In the genomic region with DNA sequence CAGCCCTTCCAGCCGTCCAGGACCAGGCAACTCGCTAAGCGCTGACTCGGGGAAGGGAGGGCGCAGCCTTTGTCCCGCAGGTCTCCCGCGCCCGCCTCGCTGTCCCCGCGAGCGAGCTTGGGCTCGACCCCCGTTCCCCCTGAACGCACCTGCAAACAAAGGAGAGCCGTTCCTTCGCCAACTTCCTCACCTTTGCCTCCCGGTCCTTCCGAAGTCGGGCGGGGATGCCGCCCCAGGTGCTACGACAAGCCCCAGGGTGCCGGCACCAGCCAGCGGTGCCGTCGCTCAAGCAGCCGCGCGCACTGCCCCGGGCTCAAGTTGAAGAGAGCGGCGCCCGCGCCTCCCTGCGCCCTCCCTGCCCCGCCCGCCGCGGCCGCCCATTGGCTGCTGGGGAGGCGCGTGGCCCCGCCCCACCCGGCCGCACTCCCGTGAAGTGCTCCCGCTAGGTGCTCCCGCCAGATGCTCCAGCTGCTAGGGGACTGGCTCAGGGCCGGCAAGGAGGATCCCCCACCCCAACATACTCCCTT, we compare ENCODE assay signal across 8 cellular contexts.
DNase-seq lines count a peak whose midpoint lies in the region; TF ChIP-seq lines count a peak whose summit lies in the region.

No MANE protein-coding gene starts in this region.

- no peaks in the 10 kb centered on the region for H3K27me3 ChIP-seq in HUES48 (ENCODE audit: control insufficient read depth, insufficient read depth, low read length)
- no peaks in the 10 kb centered on the region for H3K27me3 ChIP-seq in iPS-15b (ENCODE audit: control insufficient read depth, insufficient read depth, low read length)

- H3K9me3 ChIP-seq in HUES48 (ENCODE audit: control insufficient read depth, insufficient read depth, low read length) (no peaks in the 10 kb centered on the region), SK-N-MC (ENCODE audit: low read depth, low read length) (no peaks in the 10 kb centered on the region), iPS-15b (ENCODE audit: control insufficient read depth, insufficient read depth, low read length) (no peaks in the 10 kb centered on the region)

- TF ChIP-seq CTCF in GM20000 (IDR thresholded peaks at IDR 0.05; ENCODE audit: extremely low read depth, missing control alignments) (no peak), astrocyte of the cerebellum (IDR thresholded peaks at IDR 0.05; ENCODE audit: low read depth, low read length, missing control alignments) (no peak)

- H3K4me3 ChIP-seq in HUES48 (ENCODE audit: low read depth, low read length) (peak overlapping the region; percentile 95), SK-N-MC (peak overlapping the region; percentile 100), astrocyte of the cerebellum (ENCODE audit: low read depth, low read length) (peak overlapping the region; percentile 37), iPS-15b (ENCODE audit: low read depth, low read length) (peak overlapping the region; percentile 95), skin epidermis (peak overlapping the region; percentile 6 to 26 (median 12))

- H3K27ac ChIP-seq in HUES48 (ENCODE audit: low read depth, low read length) (peak overlapping the region; percentile 72), SK-N-MC (no peak overlapping the region), skin epidermis (peak overlapping the region in 1 of 21 experiments; percentile 47)

- H3K4me1 ChIP-seq in HUES48 (ENCODE audit: control insufficient read depth, insufficient read depth, low read length), result peaks cover 10% of the 10 kb centered on the region
- H3K4me1 ChIP-seq in iPS-15b (ENCODE audit: control insufficient read depth, insufficient read depth, low read length), result peaks cover 4% of the 10 kb centered on the region

- DNase-seq in COLO668 (lab: John Stamatoyannopoulos, UW; ENCODE audit: unreplicated experiment), result peak; percentile 88
- DNase-seq in GM20000 (ENCODE audit: low spot score), result peak; percentile 82
- DNase-seq in SK-N-MC (ENCODE audit: low read depth, low spot score), result no peak
- DNase-seq in astrocyte of the cerebellum (ENCODE audit: low read depth), result no peak
- DNase-seq in epidermal melanocyte (ENCODE audit: insufficient read length, low spot score), result no peak

- peaks cover 19% of the 10 kb centered on the region; the same call in 1 of the 2 replicates for H3K36me3 ChIP-seq in HUES48 (ENCODE audit: control insufficient read depth, insufficient read depth, low read length)
- H3K36me3 ChIP-seq in SK-N-MC (ENCODE audit: insufficient read depth, low read length), result no peaks in the 10 kb centered on the region; the same call in 1 of the 2 replicates
- H3K36me3 ChIP-seq in iPS-15b (ENCODE audit: control insufficient read depth, insufficient read depth, low read length), result peaks cover 4% of the 10 kb centered on the region

- peak overlapping the region; percentile 95 for H3K9ac ChIP-seq in HUES48 (ENCODE audit: low read depth, low read length)
- H3K9ac ChIP-seq in SK-N-MC (ENCODE audit: insufficient read length), result peak overlapping the region; percentile 84
- peak overlapping the region; percentile 87 for H3K9ac ChIP-seq in iPS-15b (ENCODE audit: low read depth, low read length)

- in situ Hi-C loops in astrocyte of the cerebellum (cut with HindIII; ENCODE audit: low sequenced_read_pairs), result no loop called here

Comparison
In these comparisons a context has a peak if more than half of its experiments do, and no peak if none do; other contexts are left out.
1. DNase-seq: peak in COLO668 (single experiment) and GM20000 (single experiment); none in SK-N-MC (single experiment), astrocyte of the cerebellum (single experiment) and epidermal melanocyte (single experiment).
2. H3K4me3 ChIP-seq: peak in every context shown above with its lines; median percentile 100 in SK-N-MC; 95 in HUES48; 95 in iPS-15b; 37 in astrocyte of the cerebellum; 12 in skin epidermis.
3. Peak in every context shown above with its lines, with median percentiles within 50 percentile points of each other: H3K9ac ChIP-seq.